In the genomic region with DNA sequence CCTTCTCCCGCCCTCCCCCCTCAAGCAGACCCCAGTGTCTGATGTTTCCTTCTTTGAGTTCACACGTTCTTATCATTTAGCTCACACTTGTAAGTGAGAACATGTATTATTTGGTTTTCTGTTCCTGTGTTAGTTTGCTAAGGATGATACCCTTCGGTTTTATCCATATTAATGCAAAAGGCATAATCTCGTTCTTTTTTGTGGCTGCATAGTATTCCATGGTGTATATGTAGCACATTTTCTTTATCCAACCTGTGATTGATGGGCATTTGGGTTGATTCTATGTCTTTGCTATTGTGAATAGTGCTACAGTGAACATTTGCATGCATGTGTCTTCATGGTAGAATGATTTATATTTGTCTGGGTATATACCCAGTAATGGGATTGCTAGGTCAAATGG, we compare ENCODE assay signal across 1 cellular context. TPM values are rescaled to one million over a fixed set of nuclear protein-coding genes. Genes with fewer than 3 reads are reported as not detected.
"Had no signal": no experiment of that assay in that cellular context is flagged by ENCODE, and none has a peak within 500 bp of the region (broad histone marks: within the 10 kb centered on the region; RNA-seq: fewer than 3 reads in every experiment).

No MANE protein-coding gene starts in this region.

RNA-seq across cellular contexts. Expression of a gene that starts 24.1 kb away (rescaled TPM):
- total RNA-seq: IMR-90 had no signal
- polyA plus RNA-seq: IMR-90 had no signal
